11 cellular contexts compared by ENCODE assay signal in the genomic region with DNA sequence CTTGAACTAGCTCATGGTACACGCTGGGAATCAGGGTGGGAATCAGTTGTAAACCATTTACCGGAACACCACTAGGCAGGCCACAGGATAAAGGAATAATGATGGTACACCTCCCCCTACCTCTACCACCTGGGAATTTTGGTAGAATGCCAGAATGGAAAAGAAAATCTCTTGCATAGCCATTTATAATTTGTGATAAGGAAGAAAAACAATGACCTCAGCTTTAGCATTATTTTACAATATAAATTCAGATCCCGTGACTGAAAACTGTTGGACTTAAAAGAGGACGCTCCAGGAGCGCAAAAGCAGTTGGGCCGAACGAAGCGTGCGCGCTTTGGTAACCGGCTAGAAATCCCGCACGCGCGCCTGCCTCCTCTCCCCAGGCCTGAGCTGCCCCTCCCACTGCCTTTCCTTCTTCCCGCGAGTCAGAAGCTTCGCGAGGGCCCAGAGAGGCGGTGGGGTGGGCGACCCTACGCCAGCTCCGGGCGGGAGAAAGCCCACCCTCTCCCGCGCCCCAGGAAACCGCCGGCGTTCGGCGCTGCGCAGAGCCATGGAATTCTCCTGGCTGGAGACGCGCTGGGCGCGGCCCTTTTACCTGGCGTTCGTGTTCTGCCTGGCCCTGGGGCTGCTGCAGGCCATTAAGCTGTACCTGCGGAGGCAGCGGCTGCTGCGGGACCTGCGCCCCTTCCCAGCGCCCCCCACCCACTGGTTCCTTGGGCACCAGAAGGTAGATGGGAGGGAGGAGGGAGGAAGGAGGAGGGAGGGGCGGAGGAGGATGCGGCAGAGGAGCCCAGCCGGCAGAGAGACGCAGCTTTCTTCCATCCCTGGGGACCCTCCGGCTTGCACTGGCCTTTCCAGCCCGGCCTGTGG. TPM values are rescaled to one million over a fixed set of nuclear protein-coding genes. Genes with fewer than 3 reads are reported as not detected.
DNase-seq lines count a peak whose midpoint lies in the region; ATAC-seq, FAIRE-seq and TF ChIP-seq lines count a peak whose summit lies in the region.
"Had no signal": no experiment of that assay in that cellular context is flagged by ENCODE, and none has a peak within 500 bp of the region (broad histone marks: within the 10 kb centered on the region; RNA-seq: fewer than 3 reads in every experiment).

A gene with protein sequence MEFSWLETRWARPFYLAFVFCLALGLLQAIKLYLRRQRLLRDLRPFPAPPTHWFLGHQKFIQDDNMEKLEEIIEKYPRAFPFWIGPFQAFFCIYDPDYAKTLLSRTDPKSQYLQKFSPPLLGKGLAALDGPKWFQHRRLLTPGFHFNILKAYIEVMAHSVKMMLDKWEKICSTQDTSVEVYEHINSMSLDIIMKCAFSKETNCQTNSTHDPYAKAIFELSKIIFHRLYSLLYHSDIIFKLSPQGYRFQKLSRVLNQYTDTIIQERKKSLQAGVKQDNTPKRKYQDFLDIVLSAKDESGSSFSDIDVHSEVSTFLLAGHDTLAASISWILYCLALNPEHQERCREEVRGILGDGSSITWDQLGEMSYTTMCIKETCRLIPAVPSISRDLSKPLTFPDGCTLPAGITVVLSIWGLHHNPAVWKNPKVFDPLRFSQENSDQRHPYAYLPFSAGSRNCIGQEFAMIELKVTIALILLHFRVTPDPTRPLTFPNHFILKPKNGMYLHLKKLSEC (plus strand): TSS at position 402 of the 870 bp plus-strand sequence. CDS start 149 bp downstream, at position 551.

- no peak for TF ChIP-seq CTCF in kidney (IDR thresholded peaks at IDR 0.05; ENCODE audit: borderline replicate concordance, extremely low read depth, insufficient read depth)
- no peak for TF ChIP-seq CTCF in subcutaneous adipose tissue (IDR thresholded peaks at IDR 0.05; ENCODE audit: low read depth)

- no peaks in the 10 kb centered on the region for H3K36me3 ChIP-seq in kidney (ENCODE audit: control insufficient read depth in 1 of 2, insufficient read depth in 2 of 2, low read length in 2 of 2)

- FAIRE-seq in kidney (lab: Jason Lieb, UNC), result no peak
- FAIRE-seq: GM12878 had no signal

- DNase-seq in NCI-H1105 treated with DMSO at 0.1 percent for 48 hours (lab: John Stamatoyannopoulos, UW), result peak; percentile 80
- peak; percentile 38 for DNase-seq in cerebellum (ENCODE audit: low spot score)
- DNase-seq in kidney, result peak; percentile 88
- DNase-seq in NCI-H446 (lab: John Stamatoyannopoulos, UW), result no peak
- no peak for DNase-seq in stimulated activated CD4-positive, alpha-beta T cell treated with anti-CD3 and anti-CD28 coated beads, Interleukin-1b, Interleukin-23, amount 100 ng/mL, for 48 hours
- DNase-seq: central memory CD4-positive, alpha-beta T cell; SIG-M5 had no signal

- no peak within 1 kb of the TSS for H3K9ac ChIP-seq in kidney (ENCODE audit: low read length in 2 of 2)

- no peak for ATAC-seq in GM21825 (IDR thresholded peaks at IDR 0.05; ENCODE audit: unreplicated experiment)
- ATAC-seq in HG03095 (IDR thresholded peaks at IDR 0.05; ENCODE audit: unreplicated experiment), result no peak
- ATAC-seq: GM12878 had no signal

- no peaks in the 10 kb centered on the region for H3K9me3 ChIP-seq in kidney (ENCODE audit: control insufficient read depth in 1 of 2, low read length in 2 of 2)

- H3K4me3 ChIP-seq in kidney (ENCODE audit: low read length in 2 of 2), result peak within 1 kb of the TSS; percentile 34 to 42
- H3K4me3 ChIP-seq: GM12878 had no signal

- peak within 1 kb of the TSS in 1 of 2 donors; percentile 72 for H3K27ac ChIP-seq in kidney (ENCODE audit: low read depth in 2 of 2, low read length in 2 of 2)

- peaks cover 4% of the 10 kb centered on the region in 2 donors for H3K4me1 ChIP-seq in kidney (ENCODE audit: control insufficient read depth in 1 of 2, insufficient read depth in 1 of 2, low read depth in 1 of 2, low read length in 2 of 2)

- intact Hi-C loops in kidney (cut with DNase I), result no loop called here

RNA-seq across cellular contexts. Expression of the gene that starts here (rescaled TPM):
- total RNA-seq in cerebellum (17.5 TPM), kidney (4.8 TPM), subcutaneous adipose tissue (10 to 100 TPM; 22.3 to 59.0 (median 42.1) TPM)
- 5.6 TPM for polyA plus RNA-seq in kidney (ENCODE audit: insufficient read depth, low read depth, low replicate concordance)

Comparison
In these comparisons a context has a peak if more than half of its experiments do, and no peak if none do; other contexts are left out.
1. DNase-seq: peak in NCI-H1105 treated with DMSO at 0.1 percent for 48 hours (single experiment), cerebellum (single experiment) and kidney (single experiment); none in NCI-H446 (0 of 2) and stimulated activated CD4-positive, alpha-beta T cell treated with anti-CD3 and anti-CD28 coated beads, Interleukin-1b, Interleukin-23, amount 100 ng/mL, for 48 hours (single experiment).